In the genomic region with DNA sequence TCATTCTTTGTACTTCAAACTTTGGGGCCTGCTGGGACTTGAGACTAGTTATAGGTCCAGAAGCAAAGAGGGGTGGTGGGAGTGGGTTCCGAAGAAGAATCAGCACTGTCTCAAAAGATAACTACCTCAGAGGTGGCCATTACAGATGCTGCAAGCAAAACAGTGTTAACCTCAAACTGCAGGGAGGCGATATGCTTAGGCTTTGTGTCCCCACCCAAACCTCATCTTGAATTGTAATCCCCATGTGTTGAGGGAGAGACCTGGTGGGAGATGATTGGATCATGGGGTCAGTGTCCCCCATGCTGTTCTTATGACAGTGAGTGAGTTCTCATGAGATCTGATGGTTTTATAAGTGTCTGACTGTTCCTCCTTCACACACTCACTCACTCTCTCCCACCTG, we compare ENCODE assay signal across 8 cellular contexts.
"Had no signal": no experiment of that assay in that cellular context is flagged by ENCODE, and none has a peak within 500 bp of the region (broad histone marks: within the 10 kb centered on the region; RNA-seq: fewer than 3 reads in every experiment).

No MANE protein-coding gene starts in this region.

- ATAC-seq: GM12878 had no signal

- H3K4me3 ChIP-seq: GM12878 had no signal

- DNase-seq: GDM1, GF-D8 had no signal

- FAIRE-seq: G401.6, GM12878, GM12891, GM12892, GM18507, GM19239 had no signal
